14 cellular contexts compared by ENCODE assay signal in the genomic region with DNA sequence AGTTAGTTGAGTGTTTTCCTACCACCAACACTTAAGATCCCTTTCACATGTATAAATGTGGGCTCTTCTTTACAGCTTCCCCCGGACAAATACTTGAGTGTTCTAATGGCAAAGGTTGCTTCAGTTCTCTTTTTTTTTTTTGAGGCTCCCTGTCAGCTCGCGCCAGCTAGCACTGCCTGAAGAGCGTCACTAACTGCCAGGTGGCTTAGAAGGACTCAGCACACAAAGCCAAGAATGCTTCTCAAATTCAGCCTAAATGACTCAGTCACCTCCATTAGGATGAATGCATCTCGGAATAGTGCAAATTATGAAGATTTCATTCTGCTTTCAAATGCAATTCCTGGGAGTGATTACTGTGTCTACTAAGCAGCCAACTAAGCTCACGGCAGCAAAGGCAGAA.
A peak's percentile ranks its signal among the peaks of the same experiment; 100 is the strongest.
DNase-seq lines count a peak whose midpoint lies in the region; ATAC-seq and TF ChIP-seq lines count a peak whose summit lies in the region.
"Had no signal": no experiment of that assay in that cellular context is flagged by ENCODE, and none has a peak within 500 bp of the region (broad histone marks: within the 10 kb centered on the region; RNA-seq: fewer than 3 reads in every experiment).

No MANE protein-coding gene starts in this region.

- POLR2A ChIA-PET in CD8-positive, alpha-beta T cell (lab: Charles Lee), result no interaction called here

- no peak for TF ChIP-seq POLR2A in upper lobe of left lung (IDR thresholded peaks at IDR 0.05)

- H3K9me3 ChIP-seq in lower lobe of right lung (no peaks in the 10 kb centered on the region), upper lobe of left lung (no peaks in the 10 kb centered on the region)
- H3K9me3 ChIP-seq in CD8-positive, alpha-beta T cell (ENCODE audit: low read length), result no peaks in the 10 kb centered on the region
- H3K9me3 ChIP-seq: SJSA1 had no signal

- H3K27me3 ChIP-seq in lower lobe of right lung (ENCODE audit: low read depth), result no peaks in the 10 kb centered on the region
- H3K27me3 ChIP-seq in upper lobe of left lung, result no peaks in the 10 kb centered on the region
- H3K27me3 ChIP-seq in CD8-positive, alpha-beta T cell (ENCODE audit: insufficient read depth, low read length), result no peaks in the 10 kb centered on the region
- H3K27me3 ChIP-seq: dorsolateral prefrontal cortex, SJSA1 had no signal

- TF ChIP-seq EP300 in upper lobe of left lung (IDR thresholded peaks at IDR 0.05), result no peak

- H3K36me3 ChIP-seq in lower lobe of right lung, result no peaks in the 10 kb centered on the region
- no peaks in the 10 kb centered on the region for H3K36me3 ChIP-seq in upper lobe of left lung
- H3K36me3 ChIP-seq in CD8-positive, alpha-beta T cell (ENCODE audit: insufficient read depth, low read length), result no peaks in the 10 kb centered on the region
- H3K36me3 ChIP-seq: SJSA1 had no signal

- H3K27ac ChIP-seq in lower lobe of right lung, result no peak overlapping the region
- no peak overlapping the region for H3K27ac ChIP-seq in upper lobe of left lung
- no peak overlapping the region for H3K27ac ChIP-seq in CD8-positive, alpha-beta T cell (ENCODE audit: low read depth, low read length)
- H3K27ac ChIP-seq: SJSA1 had no signal

- peaks cover 4% of the 10 kb centered on the region for H3K9me3 Mint-ChIP-seq in CD8-positive, alpha-beta T cell
- H3K9me3 Mint-ChIP-seq: activated B cell treated with CpG ODN at 0.5 μM for 24 hours had no signal

- 40 to 57% methylated on average over 6 of the region's 6 CpGs for WGBS in upper lobe of left lung, 2 donors

- H3K27me3 Mint-ChIP-seq in CD8-positive, alpha-beta T cell (ENCODE audit: low read depth), result peaks cover 2% of the 10 kb centered on the region
- H3K27me3 Mint-ChIP-seq: activated B cell treated with CpG ODN at 0.5 μM for 24 hours had no signal

- TF ChIP-seq CTCF in lower lobe of right lung (IDR thresholded peaks at IDR 0.05), result no peak
- no peak for TF ChIP-seq CTCF in upper lobe of left lung (IDR thresholded peaks at IDR 0.05)
- no peak for TF ChIP-seq CTCF in CD8-positive, alpha-beta T cell (IDR thresholded peaks at IDR 0.05)

- CTCF ChIA-PET in CD8-positive, alpha-beta T cell (lab: Charles Lee), result no interaction called here

- intact Hi-C loops in lower lobe of right lung (cut with DNase I), result no loop called here
- intact Hi-C loops in CD8-positive, alpha-beta T cell (cut with DNase I, micrococcal nuclease), result no loop called here

- ATAC-seq in lower lobe of right lung (peak; percentile 26 to 29), upper lobe of left lung (ENCODE audit: low FRiP score in 2 of 2) (no peak), GM21576 (IDR thresholded peaks at IDR 0.05; ENCODE audit: unreplicated experiment) (no peak)
- no peak for ATAC-seq in CD8-positive, alpha-beta T cell

- H3K4me1 ChIP-seq in lower lobe of right lung (no peaks in the 10 kb centered on the region), upper lobe of left lung (no peaks in the 10 kb centered on the region)
- H3K4me1 ChIP-seq in CD8-positive, alpha-beta T cell (ENCODE audit: insufficient read depth, low read length), result no peaks in the 10 kb centered on the region
- H3K4me1 ChIP-seq: SJSA1 had no signal

- H3K36me3 Mint-ChIP-seq in CD8-positive, alpha-beta T cell, result no peaks in the 10 kb centered on the region

- no peaks in the 10 kb centered on the region for H3K4me1 Mint-ChIP-seq in CD8-positive, alpha-beta T cell (ENCODE audit: low read depth)
- H3K4me1 Mint-ChIP-seq: activated B cell treated with CpG ODN at 0.5 μM for 24 hours had no signal

- DNase-seq in GM03348 (ENCODE audit: low spot score) (peak; percentile 5), NCI-H187 treated with DMSO at 0.1 percent for 48 hours (lab: John Stamatoyannopoulos, UW) (peak; percentile 12), amniotic epithelial cell (ENCODE audit: low read depth) (peak; percentile 26), lower lobe of right lung (no peak), hypothalamus (lab: John Stamatoyannopoulos, UW) (no peak), upper lobe of left lung (no peak)
- no peak for DNase-seq in CD8-positive, alpha-beta T cell
- DNase-seq: activated B cell treated with CpG ODN at 0.5 μM for 24 hours, activated T-cell treated with anti-CD3 and anti-CD28 coated beads for 4 hours, kidney, NCI-H524 treated with DMSO at 0.1 percent for 48 hours had no signal

- no peak overlapping the region for H3K27ac Mint-ChIP-seq in CD8-positive, alpha-beta T cell
- H3K27ac Mint-ChIP-seq: activated B cell treated with CpG ODN at 0.5 μM for 24 hours had no signal

- no peak overlapping the region for H3K4me3 Mint-ChIP-seq in CD8-positive, alpha-beta T cell
- H3K4me3 Mint-ChIP-seq: activated B cell treated with CpG ODN at 0.5 μM for 24 hours had no signal

- H3K4me3 ChIP-seq in lower lobe of right lung, result no peak overlapping the region
- no peak overlapping the region for H3K4me3 ChIP-seq in upper lobe of left lung
- H3K4me3 ChIP-seq in CD8-positive, alpha-beta T cell (ENCODE audit: low read depth, low read length), result no peak overlapping the region
- H3K4me3 ChIP-seq: dorsolateral prefrontal cortex, SJSA1 had no signal

Comparison
In these comparisons a context has a peak if more than half of its experiments do, and no peak if none do; other contexts are left out.
1. DNase-seq: peak in GM03348 (single experiment), NCI-H187 treated with DMSO at 0.1 percent for 48 hours (single experiment) and amniotic epithelial cell (single experiment); none in lower lobe of right lung (single experiment), hypothalamus (0 of 51), upper lobe of left lung (0 of 2) and CD8-positive, alpha-beta T cell (0 of 7).
2. ATAC-seq: peak in lower lobe of right lung (2 of 2); none in upper lobe of left lung (0 of 2), GM21576 (single experiment) and CD8-positive, alpha-beta T cell (single experiment).